17 cellular contexts compared by ENCODE assay signal in genomic region chr12:46516238-46516932, GRCh38.
DNase-seq lines count a peak whose midpoint lies in the region; TF ChIP-seq lines count a peak whose summit lies in the region.
"Had no signal": no experiment of that assay in that cellular context is flagged by ENCODE, and none has a peak within 500 bp of the region (broad histone marks: within the 10 kb centered on the region; RNA-seq: fewer than 3 reads in every experiment).

No MANE protein-coding gene starts in this region.

- POLR2A ChIA-PET in activated CD4-positive, alpha-beta memory T cell treated with anti-CD3 and anti-CD28 coated beads for 36 hours (lab: Charles Lee), result no interaction called here
- POLR2A ChIA-PET in Caco-2 (lab: Charles Lee), result no interaction called here

- H3K27me3 ChIP-seq in mesendoderm (ENCODE audit: insufficient read depth, low read length, poor library complexity) (no peaks in the 10 kb centered on the region), Caco-2 (replicated peaks; ENCODE audit: control insufficient read depth, insufficient read depth, low read length) (no peaks in the 10 kb centered on the region)
- H3K27me3 ChIP-seq: BLaER1, brain microvascular endothelial cell, hepatocyte had no signal

- H3K27ac Mint-ChIP-seq in activated CD4-positive, alpha-beta T cell treated with anti-CD3 and anti-CD28 coated beads, Interleukin-2, amount 10 ng/mL, durations not matched to agents 24 days and 14 days, result peak overlapping the region; percentile 95
- H3K27ac Mint-ChIP-seq in activated CD4-positive, alpha-beta memory T cell treated with anti-CD3 and anti-CD28 coated beads for 36 hours, result peak overlapping the region; percentile 87
- no peak overlapping the region for H3K27ac Mint-ChIP-seq in Caco-2 (ENCODE audit: unreplicated experiment)

- no peak overlapping the region for H2AK5ac ChIP-seq in mesendoderm (ENCODE audit: low read length)

- WGBS in mesendoderm (ENCODE audit: extremely low coverage, insufficient coverage, low lambda C conversion rate), result no CpG with 5 or more reads among the region's 5 CpGs

- H4K8ac ChIP-seq in mesendoderm (ENCODE audit: low read depth, low read length), result no peak overlapping the region

- no peak overlapping the region for H3K18ac ChIP-seq in mesendoderm (ENCODE audit: low read length)

- peak overlapping the region; percentile 36 for H3K4me3 ChIP-seq in GM12865 (ENCODE audit: low read depth, low read length)
- H3K4me3 ChIP-seq in mesendoderm (ENCODE audit: low read length), result no peak overlapping the region
- no peak overlapping the region for H3K4me3 ChIP-seq in Caco-2 (ENCODE audit: low read depth, low read length)
- H3K4me3 ChIP-seq: BLaER1, hepatocyte, skin epidermis had no signal

- H2BK15ac ChIP-seq in mesendoderm (replicated peaks; ENCODE audit: low read depth), result no peak overlapping the region

- H3K4me3 Mint-ChIP-seq in activated CD4-positive, alpha-beta T cell treated with anti-CD3 and anti-CD28 coated beads, Interleukin-2, amount 10 ng/mL, durations not matched to agents 24 days and 14 days, result peak overlapping the region; percentile 80
- H3K4me3 Mint-ChIP-seq in activated CD4-positive, alpha-beta memory T cell treated with anti-CD3 and anti-CD28 coated beads for 36 hours, result no peak overlapping the region
- H3K4me3 Mint-ChIP-seq in Caco-2 (ENCODE audit: unreplicated experiment), result no peak overlapping the region

- H3K4me1 ChIP-seq in mesendoderm (ENCODE audit: control insufficient read depth, low read depth, low read length), result no peaks in the 10 kb centered on the region
- peaks cover 18% of the 10 kb centered on the region for H3K4me1 ChIP-seq in Caco-2

- peaks cover 11% of the 10 kb centered on the region for H3K9me3 Mint-ChIP-seq in activated CD4-positive, alpha-beta T cell treated with anti-CD3 and anti-CD28 coated beads, Interleukin-2, amount 10 ng/mL, durations not matched to agents 24 days and 14 days
- peaks cover 2% of the 10 kb centered on the region for H3K9me3 Mint-ChIP-seq in activated CD4-positive, alpha-beta memory T cell treated with anti-CD3 and anti-CD28 coated beads for 36 hours
- peaks cover 14% of the 10 kb centered on the region for H3K9me3 Mint-ChIP-seq in Caco-2 (ENCODE audit: unreplicated experiment)
- H3K9me3 Mint-ChIP-seq: natural killer cell had no signal

- H3K36me3 ChIP-seq in mesendoderm (ENCODE audit: control insufficient read depth, insufficient read depth, low read length) (no peaks in the 10 kb centered on the region), Caco-2 (ENCODE audit: control insufficient read depth, insufficient read depth, low read length) (no peaks in the 10 kb centered on the region)
- H3K36me3 ChIP-seq: BLaER1, brain microvascular endothelial cell had no signal

- H3K27ac ChIP-seq in mesendoderm (ENCODE audit: low read depth, low read length), result no peak overlapping the region
- H3K27ac ChIP-seq: BLaER1, brain microvascular endothelial cell, hepatocyte had no signal

- peaks cover 24% of the 10 kb centered on the region for H3K36me3 Mint-ChIP-seq in activated CD4-positive, alpha-beta T cell treated with anti-CD3 and anti-CD28 coated beads, Interleukin-2, amount 10 ng/mL, durations not matched to agents 24 days and 14 days (ENCODE audit: low read depth)
- H3K36me3 Mint-ChIP-seq in activated CD4-positive, alpha-beta memory T cell treated with anti-CD3 and anti-CD28 coated beads for 36 hours, result peaks cover 3% of the 10 kb centered on the region
- H3K36me3 Mint-ChIP-seq in Caco-2 (ENCODE audit: insufficient read depth, unreplicated experiment), result no peaks in the 10 kb centered on the region
- H3K36me3 Mint-ChIP-seq: natural killer cell had no signal

- CTCF ChIA-PET in activated CD4-positive, alpha-beta memory T cell treated with anti-CD3 and anti-CD28 coated beads for 36 hours (lab: Charles Lee), result interaction anchor here (0.5 to 1.2 kb wide), 2 partner anchors 35 to 39 kb away, joined by 3 to 5 read pairs; no protein-coding TSS in a partner anchor
- CTCF ChIA-PET in Caco-2 (lab: Charles Lee), result no interaction called here

- no peak for DNase-seq in activated CD4-positive, alpha-beta T cell treated with anti-CD3 and anti-CD28 coated beads, Interleukin-2, amount 10 ng/mL, durations not matched to agents 24 days and 14 days
- no peak for DNase-seq in activated CD4-positive, alpha-beta T cell treated with anti-CD3 and anti-CD28 coated beads, Interleukin-2, amount 50 U/mL, for 48 hours
- DNase-seq in GM12865 (ENCODE audit: low read depth) (no peak), mesendoderm (no peak), DMS 273 treated with DMSO at 0.1 percent for 48 hours (lab: John Stamatoyannopoulos, UW) (no peak), NCI-H1092 (lab: John Stamatoyannopoulos, UW) (no peak), Caco-2 (no peak)
- DNase-seq in activated CD4-positive, alpha-beta memory T cell treated with anti-CD3 and anti-CD28 coated beads for 36 hours, result no peak
- DNase-seq: activated gamma-delta T cell, brain microvascular endothelial cell, natural killer cell, NCI-H1436, NCI-H69, OCI-M1 had no signal

- no peak overlapping the region for H2BK120ac ChIP-seq in mesendoderm (ENCODE audit: low read depth, low read length)

- H3K56ac ChIP-seq in mesendoderm (ENCODE audit: low read length), result peak overlapping the region; percentile 15

- no peaks in the 10 kb centered on the region for H3K27me3 Mint-ChIP-seq in activated CD4-positive, alpha-beta T cell treated with anti-CD3 and anti-CD28 coated beads, Interleukin-2, amount 10 ng/mL, durations not matched to agents 24 days and 14 days
- H3K27me3 Mint-ChIP-seq in activated CD4-positive, alpha-beta memory T cell treated with anti-CD3 and anti-CD28 coated beads for 36 hours, result no peaks in the 10 kb centered on the region
- no peaks in the 10 kb centered on the region for H3K27me3 Mint-ChIP-seq in Caco-2 (ENCODE audit: insufficient read depth, unreplicated experiment)

- H3K4me2 ChIP-seq in mesendoderm (ENCODE audit: low read length), result no peak overlapping the region
- H3K4me2 ChIP-seq: BLaER1, hepatocyte had no signal

- no peak overlapping the region for H2BK5ac ChIP-seq in mesendoderm (ENCODE audit: low read length)

- no peaks in the 10 kb centered on the region for H3K79me1 ChIP-seq in mesendoderm (ENCODE audit: low read length)

- intact Hi-C loops in activated CD4-positive, alpha-beta T cell treated with anti-CD3 and anti-CD28 coated beads, Interleukin-2, amount 10 ng/mL, durations not matched to agents 24 days and 14 days (cut with micrococcal nuclease), result loop anchor here (2.0 kb wide), 3 partner anchors 30 to 298 kb away; no protein-coding TSS in a partner anchor
- intact Hi-C loops in activated CD4-positive, alpha-beta memory T cell treated with anti-CD3 and anti-CD28 coated beads for 36 hours (cut with micrococcal nuclease), result no loop called here
- intact Hi-C loops in Caco-2 (cut with micrococcal nuclease; ENCODE audit: unreplicated experiment), result no loop called here

- no peak overlapping the region for H3K23ac ChIP-seq in mesendoderm (ENCODE audit: low read length)

- no peak overlapping the region for H3K9ac ChIP-seq in mesendoderm (ENCODE audit: low read length)
- H3K9ac ChIP-seq: BLaER1 had no signal

- no peak overlapping the region for H3K4ac ChIP-seq in mesendoderm (ENCODE audit: low read depth, low read length)

- peaks cover 65% of the 10 kb centered on the region for H3K4me1 Mint-ChIP-seq in activated CD4-positive, alpha-beta T cell treated with anti-CD3 and anti-CD28 coated beads, Interleukin-2, amount 10 ng/mL, durations not matched to agents 24 days and 14 days
- peaks cover 45% of the 10 kb centered on the region for H3K4me1 Mint-ChIP-seq in activated CD4-positive, alpha-beta memory T cell treated with anti-CD3 and anti-CD28 coated beads for 36 hours (ENCODE audit: low read depth)
- H3K4me1 Mint-ChIP-seq in Caco-2 (ENCODE audit: low read depth, unreplicated experiment), result peaks cover 20% of the 10 kb centered on the region

- H3K79me2 ChIP-seq in mesendoderm (ENCODE audit: control insufficient read depth, insufficient read depth, low read length), result no peaks in the 10 kb centered on the region
- H3K79me2 ChIP-seq: hepatocyte had no signal

- no peak overlapping the region for H4K5ac ChIP-seq in mesendoderm (ENCODE audit: low read length)

- TF ChIP-seq CTCF in GM12865 (IDR thresholded peaks at IDR 0.05; ENCODE audit: insufficient read depth, low read depth, low read length, missing control alignments), result no peak
- no peak for TF ChIP-seq CTCF in Caco-2 (IDR thresholded peaks at IDR 0.05; ENCODE audit: insufficient read depth in 1 of 2, low read depth in 1 of 2, low read length in 1 of 2, severe bottlenecking in 1 of 2, unreplicated experiment in 1 of 2)

- no TSS peak for BruUV-seq in Caco-2 (replicated peaks; lab: Mats Ljungman, UMichigan)

- H3K9me3 ChIP-seq in Caco-2, result no peaks in the 10 kb centered on the region
